Comparison of ENCODE assay signal across 11 cellular contexts in genomic region chr19:3397266-3398022, GRCh38. TPM values are rescaled to one million over a fixed set of nuclear protein-coding genes. Genes with fewer than 3 reads are reported as not detected.
DNase-seq lines count a peak whose midpoint lies in the region; ATAC-seq and TF ChIP-seq lines count a peak whose summit lies in the region.
"Had no signal": no experiment of that assay in that cellular context is flagged by ENCODE, and none has a peak within 500 bp of the region (broad histone marks: within the 10 kb centered on the region; RNA-seq: fewer than 3 reads in every experiment).

No MANE protein-coding gene starts in this region.

- H3K36me3 ChIP-seq in NT2/D1 (ENCODE audit: insufficient read depth, insufficient read length, low read length), result no peaks in the 10 kb centered on the region
- H3K36me3 ChIP-seq in mucosa of rectum (ENCODE audit: control insufficient read depth in 2 of 2, insufficient read depth in 2 of 2, low read length in 2 of 2), result no peaks in the 10 kb centered on the region
- peaks cover 0 to 24% (median 0%) of the 10 kb centered on the region in 3 donors for H3K36me3 ChIP-seq in tibial nerve

- no peak for TF ChIP-seq POLR2A in tibial nerve (IDR thresholded peaks at IDR 0.05)

- WGBS in tibial nerve, 2 donors, result 24 to 29% methylated on average over 15 to 16 of the region's 17 CpGs

- H3K9ac ChIP-seq in NT2/D1 (ENCODE audit: insufficient read length, low read depth) (peak overlapping the region; percentile 37), mucosa of rectum (ENCODE audit: low read depth in 1 of 2, low read length in 2 of 2) (peak overlapping the region; percentile 44 to 53)

- peaks cover 1% of the 10 kb centered on the region; the same call in 1 of the 2 replicates for H3K9me3 ChIP-seq in NT2/D1 (ENCODE audit: insufficient read depth, low read length)
- no peaks in the 10 kb centered on the region for H3K9me3 ChIP-seq in mucosa of rectum (ENCODE audit: control insufficient read depth in 2 of 2, low read length in 2 of 2)
- no peaks in the 10 kb centered on the region for H3K9me3 ChIP-seq in tibial nerve
- H3K9me3 ChIP-seq: HAP-1 had no signal

- no peak overlapping the region for H3K4me3 ChIP-seq in NT2/D1 (ENCODE audit: insufficient read length, low read depth)
- H3K4me3 ChIP-seq in mucosa of rectum (ENCODE audit: low read length in 2 of 2), result peak overlapping the region; percentile 31 to 57
- peak overlapping the region in 3 of 4 donors; percentile 21 to 50 (median 24) for H3K4me3 ChIP-seq in tibial nerve
- H3K4me3 ChIP-seq: HAP-1 had no signal

- peak; percentile 27 for DNase-seq in NT2/D1 (ENCODE audit: low read depth, low spot score)
- DNase-seq in epithelial cell of prostate (ENCODE audit: low read depth, low spot score), result no peak
- peak in 1 of 2 donors; percentile 57 for DNase-seq in tibial nerve (ENCODE audit: low spot score in 2 of 2)
- no peak for DNase-seq in EL
- DNase-seq in SKM-1 (lab: John Stamatoyannopoulos, UW; ENCODE audit: unreplicated experiment), result no peak
- no peak for DNase-seq in HEK293T (ENCODE audit: extremely low spot score)
- DNase-seq: effector memory CD8-positive, alpha-beta T cell; stimulated activated naive CD8-positive, alpha-beta T cell treated with anti-CD3 and anti-CD28 coated beads, Interleukin-15, amount 100 ng/mL, for 72 hours had no signal

- ATAC-seq in GM18520 (IDR thresholded peaks at IDR 0.05; ENCODE audit: unreplicated experiment), result no peak
- ATAC-seq: effector memory CD8-positive, alpha-beta T cell; stimulated activated naive CD8-positive, alpha-beta T cell treated with anti-CD3 and anti-CD28 coated beads, Interleukin-15, amount 100 ng/mL, for 72 hours had no signal

- peak in 1 of 2 donors; percentile 6 for TF ChIP-seq EP300 in tibial nerve (IDR thresholded peaks at IDR 0.05)

- no peaks in the 10 kb centered on the region for H3K27me3 ChIP-seq in NT2/D1 (ENCODE audit: insufficient read depth, insufficient read length)
- H3K27me3 ChIP-seq in mucosa of rectum (ENCODE audit: control insufficient read depth in 2 of 2, insufficient read depth in 2 of 2, low read length in 2 of 2), result no peaks in the 10 kb centered on the region
- H3K27me3 ChIP-seq in tibial nerve, result no peaks in the 10 kb centered on the region

- peaks cover 16% of the 10 kb centered on the region for H3K4me1 ChIP-seq in NT2/D1 (ENCODE audit: insufficient read depth, insufficient read length)
- peaks cover 20 to 22% of the 10 kb centered on the region in 2 donors for H3K4me1 ChIP-seq in mucosa of rectum (ENCODE audit: control insufficient read depth in 2 of 2, insufficient read depth in 2 of 2, low read length in 2 of 2)
- H3K4me1 ChIP-seq in tibial nerve, result peaks cover 0 to 69% (median 32%) of the 10 kb centered on the region in 4 donors
- H3K4me1 ChIP-seq: HAP-1 had no signal

- POLR2A ChIA-PET in HEK293T (lab: Yijun Ruan, JAX), result no interaction called here

- no peak for TF ChIP-seq CTCF in tibial nerve (IDR thresholded peaks at IDR 0.05)

- H3K27ac ChIP-seq in epithelial cell of prostate (peak overlapping the region; percentile 49), mucosa of rectum (ENCODE audit: low read depth in 2 of 2, low read length in 2 of 2) (peak overlapping the region; percentile 81 to 85), tibial nerve (peak overlapping the region; percentile 53 to 100 (median 86))

- CTCF ChIA-PET in HEK293T (lab: Yijun Ruan, JAX), result no interaction called here

TF ChIP-seq in HEK293T, 16 proteins besides CTCF, POLR2A, EP300 and RAD21:
- TF ChIP-seq L3MBTL2 (conservative IDR thresholded peaks at IDR 0.05) (no peak), ARNT (IDR thresholded peaks at IDR 0.05) (no peak), SUZ12 (IDR thresholded peaks at IDR 0.05) (no peak), SP1 (IDR thresholded peaks at IDR 0.05) (no peak), ZNF384 (IDR thresholded peaks at IDR 0.05) (no peak)

RNA-seq across cellular contexts. Expression of gene NFIC, which starts 31.1 kb away (rescaled TPM):
- 100 to 1,000 TPM; 138 to 200 (median 160) TPM for total RNA-seq in tibial nerve
